In genomic region chr4:40990899-40991265, GRCh38 we compare ENCODE assay signal across 17 cellular contexts.
A peak's percentile ranks its signal among the peaks of the same experiment; 100 is the strongest.
DNase-seq lines count a peak whose midpoint lies in the region; ATAC-seq, FAIRE-seq and TF ChIP-seq lines count a peak whose summit lies in the region.
"Had no signal": no experiment of that assay in that cellular context is flagged by ENCODE, and none has a peak within 500 bp of the region (broad histone marks: within the 10 kb centered on the region; RNA-seq: fewer than 3 reads in every experiment).

No MANE protein-coding gene starts in this region.

- H3K4me3 ChIP-seq in BLaER1 (no peak overlapping the region), GM23248 (no peak overlapping the region; the same call in 1 of the 2 replicates), SJSA1 (no peak overlapping the region), keratinocyte (ENCODE audit: control insufficient read depth in 2 of 3, extremely low read depth in 1 of 3, insufficient read depth in 2 of 3, low read depth in 1 of 3, low read length in 3 of 3) (no peak overlapping the region), A673 (ENCODE audit: low read depth, low read length, poor library complexity, severe bottlenecking) (no peak overlapping the region)
- H3K4me3 ChIP-seq: cardiac muscle cell had no signal

- BruUV-seq in A673 (replicated peaks; lab: Mats Ljungman, UMichigan): no TSS peak

- no peaks in the 10 kb centered on the region for H3K9me1 ChIP-seq in keratinocyte (ENCODE audit: control insufficient read depth, extremely low read depth, insufficient read depth, low read length)

- peaks cover 66% of the 10 kb centered on the region for H3F3A ChIP-seq in GM23248 (ENCODE audit: insufficient read depth)

- H2AFZ ChIP-seq in GM23248 (no peak overlapping the region), keratinocyte (ENCODE audit: control insufficient read depth, low read length) (no peak overlapping the region)

- H3K36me3 ChIP-seq in BLaER1 (no peaks in the 10 kb centered on the region), GM23248 (ENCODE audit: low read depth) (no peaks in the 10 kb centered on the region), SJSA1 (no peaks in the 10 kb centered on the region; the same call in 1 of the 2 replicates), keratinocyte (ENCODE audit: control insufficient read depth in 2 of 2, extremely low read depth in 1 of 2, insufficient read depth in 2 of 2, low read length in 2 of 2) (peaks cover 0 to 5% of the 10 kb centered on the region in 2 experiments), A673 (ENCODE audit: insufficient read depth, low read length, poor library complexity, severe bottlenecking) (no peaks in the 10 kb centered on the region)
- H3K36me3 ChIP-seq: cardiac muscle cell had no signal

- H3K9me3 ChIP-seq in BLaER1: peaks cover 14% of the 10 kb centered on the region; the same call in 1 of the 2 replicates
- H3K9me3 ChIP-seq in GM23248 (ENCODE audit: low read depth): no peaks in the 10 kb centered on the region
- no peaks in the 10 kb centered on the region for H3K9me3 ChIP-seq in SJSA1 (replicated peaks)
- H3K9me3 ChIP-seq in keratinocyte (ENCODE audit: control insufficient read depth, low read depth, low read length): no peaks in the 10 kb centered on the region
- H3K9me3 ChIP-seq in A673 (ENCODE audit: low read depth, low read length, poor library complexity, severe bottlenecking): no peaks in the 10 kb centered on the region

- H3K79me2 ChIP-seq in GM23248 (ENCODE audit: insufficient read depth): peaks cover 34% of the 10 kb centered on the region
- H3K79me2 ChIP-seq in keratinocyte (ENCODE audit: control insufficient read depth, insufficient read depth, low read length): peaks cover 23% of the 10 kb centered on the region

- no peak for TF ChIP-seq CTCF in keratinocyte (optimal IDR thresholded peaks at IDR 0.05 in 1 of 3, IDR thresholded peaks at IDR 0.05 in 1 of 3, conservative IDR thresholded peaks at IDR 0.05 in 1 of 3; ENCODE audit: extremely low read depth in 1 of 3, insufficient read depth in 2 of 3, low read length in 3 of 3)
- TF ChIP-seq CTCF in A673 (conservative IDR thresholded peaks at IDR 0.05; ENCODE audit: low read depth, low read length): no peak

- H3K27me3 ChIP-seq in BLaER1: no peaks in the 10 kb centered on the region
- no peaks in the 10 kb centered on the region for H3K27me3 ChIP-seq in GM23248 (replicated peaks; ENCODE audit: insufficient read depth)
- H3K27me3 ChIP-seq in SJSA1 (replicated peaks): no peaks in the 10 kb centered on the region
- no peaks in the 10 kb centered on the region for H3K27me3 ChIP-seq in keratinocyte (ENCODE audit: control insufficient read depth, extremely low read depth, insufficient read depth, low read length)
- no peaks in the 10 kb centered on the region for H3K27me3 ChIP-seq in A673 (replicated peaks; ENCODE audit: insufficient read depth, low read depth, low read length, poor library complexity)
- H3K27me3 ChIP-seq: cardiac muscle cell had no signal

- H3K4me2 ChIP-seq in BLaER1: peak overlapping the region; percentile 68
- peak overlapping the region; percentile 81 for H3K4me2 ChIP-seq in GM23248 (ENCODE audit: unreplicated experiment)
- peak overlapping the region; percentile 45 for H3K4me2 ChIP-seq in keratinocyte (ENCODE audit: control insufficient read depth, extremely low read depth, insufficient read depth, low read depth, low read length)

- ATAC-seq in HG02884 (IDR thresholded peaks at IDR 0.05; ENCODE audit: unreplicated experiment): no peak

- no peak overlapping the region for H3K9ac ChIP-seq in BLaER1
- peak overlapping the region; percentile 58 for H3K9ac ChIP-seq in GM23248
- peak overlapping the region; percentile 39 for H3K9ac ChIP-seq in keratinocyte (ENCODE audit: control insufficient read depth, extremely low read depth, insufficient read depth, low read length)

- CTCF ChIA-PET in A673 (lab: Charles Lee): no interaction called here

- in situ Hi-C loops in GM23248 (cut with MboI): no loop called here

- FAIRE-seq in keratinocyte (lab: Jason Lieb, UNC): no peak
- FAIRE-seq: frontal cortex had no signal

- 52 to 53% methylated on average over 3 of the region's 3 CpGs for WGBS in GM23248 (ENCODE audit: low coverage in 1 of 2, low lambda C conversion rate in 2 of 2, missing lambda C conversion rate in 2 of 2), 2 experiments

- POLR2A ChIA-PET in A673 (lab: Charles Lee; ENCODE audit: low non-redundant PET): no interaction called here

- H3K27ac ChIP-seq in BLaER1 (peak overlapping the region; percentile 74), GM23248 (peak overlapping the region; percentile 92), SJSA1 (peak overlapping the region; percentile 91), keratinocyte (ENCODE audit: control insufficient read depth, insufficient read depth, low read length) (peak overlapping the region; percentile 76), A673 (ENCODE audit: low read depth, low read length, poor library complexity, severe bottlenecking) (no peak overlapping the region)
- H3K27ac ChIP-seq: cardiac muscle cell had no signal

- DNase-seq in GM23248: peak; percentile 67
- peak in 1 of 2 experiments; percentile 37 for DNase-seq in SJSA1 (ENCODE audit: low read depth in 1 of 2, low spot score in 2 of 2)
- no peak for DNase-seq in keratinocyte (ENCODE audit: low read depth, low spot score)
- DNase-seq in A673 (ENCODE audit: low spot score): no peak
- no peak for DNase-seq in activated T-cell treated with anti-CD3 and anti-CD28 coated beads for 4 hours
- DNase-seq in DMS 273 treated with DMSO at 0.1 percent for 48 hours (lab: John Stamatoyannopoulos, UW): no peak
- DNase-seq: activated CD4-positive, CD25-positive, alpha-beta regulatory T cell treated with anti-CD3 and anti-CD28 coated beads, Interleukin-2, amount 50 U/mL, for 72 hours; activated naive CD4-positive, alpha-beta T cell treated with anti-CD3 and anti-CD28 coated beads for 36 hours; AML-193; effector CD8-positive, alpha-beta T cell; NCI-H1694 treated with DMSO at 0.1 percent for 48 hours; NCI-H510A treated with DMSO at 0.1 percent for 48 hours; stimulated activated CD4-positive, alpha-beta T cell treated with anti-CD3 and anti-CD28 coated beads, Interleukin-4, amount 100 ng/mL, for 24 hours had no signal

- no peaks in the 10 kb centered on the region for H3K9me2 ChIP-seq in GM23248 (ENCODE audit: insufficient read depth)

- intact Hi-C loops in A673 (cut with micrococcal nuclease; ENCODE audit: unreplicated experiment): no loop called here

- peaks cover 42% of the 10 kb centered on the region for H3K4me1 ChIP-seq in BLaER1
- H3K4me1 ChIP-seq in GM23248 (ENCODE audit: insufficient read depth): peaks cover 70% of the 10 kb centered on the region
- H3K4me1 ChIP-seq in SJSA1 (replicated peaks): peaks cover 36% of the 10 kb centered on the region
- peaks cover 53% of the 10 kb centered on the region for H3K4me1 ChIP-seq in keratinocyte (ENCODE audit: control insufficient read depth, extremely low read depth, insufficient read depth, low read length)
- H3K4me1 ChIP-seq in A673 (ENCODE audit: insufficient read depth, low read length, poor library complexity, severe bottlenecking): peaks cover 11% of the 10 kb centered on the region

- dilution Hi-C loops in keratinocyte (cut with MboI; ENCODE audit: extremely low pct_ligation_motif_present, low sequenced_read_pairs): no loop called here

- no peaks in the 10 kb centered on the region for H4K20me1 ChIP-seq in BLaER1
- H4K20me1 ChIP-seq in GM23248 (ENCODE audit: insufficient read depth): no peaks in the 10 kb centered on the region
- no peaks in the 10 kb centered on the region for H4K20me1 ChIP-seq in keratinocyte (ENCODE audit: control insufficient read depth, extremely low read depth, insufficient read depth, low read length)
